In the genomic region with DNA sequence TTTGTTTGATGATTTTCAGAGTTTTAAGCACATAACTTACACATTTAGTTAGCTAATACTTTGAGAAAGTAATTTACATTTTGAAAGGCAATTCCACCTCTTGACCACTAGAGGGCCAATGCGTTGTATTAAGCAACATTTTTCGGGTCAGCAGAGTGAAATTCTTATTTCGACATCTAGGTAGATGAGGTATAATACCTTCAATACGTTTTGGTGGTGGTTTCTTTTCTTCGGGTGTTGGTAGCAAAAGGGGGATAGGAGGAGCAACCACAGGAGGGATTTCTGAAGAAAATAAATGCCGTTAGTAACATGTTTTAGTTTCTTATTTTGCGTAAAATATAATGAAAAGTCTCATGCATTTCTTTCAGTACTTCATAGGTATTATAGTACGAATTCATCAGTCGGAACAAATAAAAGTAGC, we compare ENCODE assay signal across 8 cellular contexts.
A peak's percentile ranks its signal among the peaks of the same experiment; 100 is the strongest.
DNase-seq lines count a peak whose midpoint lies in the region; ATAC-seq and TF ChIP-seq lines count a peak whose summit lies in the region.

No MANE protein-coding gene starts in this region.

- CTCF ChIA-PET in CD4-positive, alpha-beta T cell (lab: Charles Lee): interaction anchor here (0.6 to 2.3 kb wide), 3 partner anchors 9 to 250 kb away, joined by 3 to 15 read pairs (median 3); a partner anchor contains a TSS

- H3K4me1 ChIP-seq in OCI-LY1 (ENCODE audit: insufficient read depth, low read length, severe bottlenecking) (no peaks in the 10 kb centered on the region), smooth muscle cell (ENCODE audit: low read depth) (no peaks in the 10 kb centered on the region)

- H3K9me3 ChIP-seq in CD4-positive, alpha-beta T cell (ENCODE audit: control insufficient read depth, low read length): no peaks in the 10 kb centered on the region
- no peaks in the 10 kb centered on the region for H3K9me3 ChIP-seq in OCI-LY1 (ENCODE audit: low read length)
- no peaks in the 10 kb centered on the region for H3K9me3 ChIP-seq in smooth muscle cell (replicated peaks; ENCODE audit: low read depth)

- no peak for ATAC-seq in CD4-positive, alpha-beta T cell (ENCODE audit: poor library complexity)
- ATAC-seq in GM18861 (IDR thresholded peaks at IDR 0.05; ENCODE audit: unreplicated experiment): peak; percentile 68
- ATAC-seq in HG03135 (IDR thresholded peaks at IDR 0.05; ENCODE audit: unreplicated experiment): no peak
- ATAC-seq in HG03521 (IDR thresholded peaks at IDR 0.05; ENCODE audit: unreplicated experiment): no peak

- H3K4me1 Mint-ChIP-seq in CD4-positive, alpha-beta T cell (ENCODE audit: low read depth): no peaks in the 10 kb centered on the region

- H3K36me3 Mint-ChIP-seq in CD4-positive, alpha-beta T cell (ENCODE audit: low read depth): peaks cover 33% of the 10 kb centered on the region

- no peak overlapping the region for H3K4me3 Mint-ChIP-seq in CD4-positive, alpha-beta T cell

- H3K9me2 ChIP-seq in OCI-LY1 (ENCODE audit: low read depth, low read length): no peaks in the 10 kb centered on the region

- no peak overlapping the region for H3K27ac ChIP-seq in CD4-positive, alpha-beta T cell (ENCODE audit: low read depth, low read length)
- no peak overlapping the region for H3K27ac ChIP-seq in OCI-LY1 (ENCODE audit: low read depth, low read length, poor library complexity, severe bottlenecking)
- H3K27ac ChIP-seq in smooth muscle cell (ENCODE audit: low read depth): no peak overlapping the region

- no peak for TF ChIP-seq POLR2A in erythroblast (IDR thresholded peaks at IDR 0.05; ENCODE audit: low read length)

- DNase-seq in CD4-positive, alpha-beta T cell: no peak
- DNase-seq in erythroblast (lab: John Stamatoyannopoulos, UW) (peak; percentile 25 to 58), smooth muscle cell (lab: John Stamatoyannopoulos, UW; ENCODE audit: unreplicated experiment) (no peak), middle frontal gyrus (ENCODE audit: extremely low spot score, low spot score) (no peak)

- peak overlapping the region; percentile 34; the same call in 1 of the 2 replicates for H2AFZ ChIP-seq in OCI-LY1 (ENCODE audit: low read length)
- peak overlapping the region; percentile 64 for H2AFZ ChIP-seq in smooth muscle cell (ENCODE audit: low read depth)

- no peaks in the 10 kb centered on the region for H3K9me3 Mint-ChIP-seq in CD4-positive, alpha-beta T cell

- WGBS in smooth muscle cell (ENCODE audit: low lambda C conversion rate): 52% methylated on average over 9 of the region's 9 CpGs

- H3K27ac Mint-ChIP-seq in CD4-positive, alpha-beta T cell: no peak overlapping the region

- peak; percentile 98 for TF ChIP-seq CTCF in CD4-positive, alpha-beta T cell (IDR thresholded peaks at IDR 0.05)
- TF ChIP-seq CTCF in OCI-LY1 (IDR thresholded peaks at IDR 0.05; ENCODE audit: low read length) (peak; percentile 85), smooth muscle cell (IDR thresholded peaks at IDR 0.05; ENCODE audit: borderline replicate concordance, insufficient read depth, poor library complexity, severe bottlenecking) (peak; percentile 96)

- H3K4me3 ChIP-seq in OCI-LY1 (ENCODE audit: low read depth, low read length, poor library complexity, severe bottlenecking) (no peak overlapping the region), smooth muscle cell (no peak overlapping the region)

- no peaks in the 10 kb centered on the region for H3F3A ChIP-seq in OCI-LY1 (ENCODE audit: insufficient read depth, low read length)
- H3F3A ChIP-seq in smooth muscle cell (ENCODE audit: low read depth): no peaks in the 10 kb centered on the region

- intact Hi-C loops in CD4-positive, alpha-beta T cell (cut with DNase I, micrococcal nuclease): no loop called here

- H3K4me2 ChIP-seq in OCI-LY1 (ENCODE audit: low read length): no peak overlapping the region
- no peak overlapping the region for H3K4me2 ChIP-seq in smooth muscle cell

- no peak overlapping the region for H3K9ac ChIP-seq in OCI-LY1 (ENCODE audit: low read length)
- no peak overlapping the region for H3K9ac ChIP-seq in smooth muscle cell (ENCODE audit: low read depth)

- H4K20me1 ChIP-seq in OCI-LY1 (ENCODE audit: insufficient read depth, low read length): no peaks in the 10 kb centered on the region
- H4K20me1 ChIP-seq in smooth muscle cell (ENCODE audit: low read depth): no peaks in the 10 kb centered on the region

- no peaks in the 10 kb centered on the region for H3K27me3 ChIP-seq in CD4-positive, alpha-beta T cell (ENCODE audit: control insufficient read depth, insufficient read depth, low read length)
- H3K27me3 ChIP-seq in OCI-LY1 (ENCODE audit: insufficient read depth, low read length) (no peaks in the 10 kb centered on the region), smooth muscle cell (ENCODE audit: low read depth) (no peaks in the 10 kb centered on the region)

- H3K27me3 Mint-ChIP-seq in CD4-positive, alpha-beta T cell: no peaks in the 10 kb centered on the region

- POLR2A ChIA-PET in CD4-positive, alpha-beta T cell (lab: Charles Lee): no interaction called here

- H3K79me2 ChIP-seq in OCI-LY1 (ENCODE audit: insufficient read depth, low read length) (no peaks in the 10 kb centered on the region), smooth muscle cell (ENCODE audit: low read depth) (no peaks in the 10 kb centered on the region)

- H3K36me3 ChIP-seq in OCI-LY1 (ENCODE audit: insufficient read depth, low read length) (peaks cover 77% of the 10 kb centered on the region), smooth muscle cell (ENCODE audit: low read depth) (no peaks in the 10 kb centered on the region)

Comparison
In these comparisons a context has a peak if more than half of its experiments do, and no peak if none do; other contexts are left out.
1. DNase-seq: peak in erythroblast (2 of 2); none in CD4-positive, alpha-beta T cell (0 of 10), smooth muscle cell (single experiment) and middle frontal gyrus (single experiment).
2. Peak in every context shown above with its lines, with median percentiles within 50 percentile points of each other: CTCF ChIP-seq.